16 cellular contexts compared by ENCODE assay signal in the genomic region with DNA sequence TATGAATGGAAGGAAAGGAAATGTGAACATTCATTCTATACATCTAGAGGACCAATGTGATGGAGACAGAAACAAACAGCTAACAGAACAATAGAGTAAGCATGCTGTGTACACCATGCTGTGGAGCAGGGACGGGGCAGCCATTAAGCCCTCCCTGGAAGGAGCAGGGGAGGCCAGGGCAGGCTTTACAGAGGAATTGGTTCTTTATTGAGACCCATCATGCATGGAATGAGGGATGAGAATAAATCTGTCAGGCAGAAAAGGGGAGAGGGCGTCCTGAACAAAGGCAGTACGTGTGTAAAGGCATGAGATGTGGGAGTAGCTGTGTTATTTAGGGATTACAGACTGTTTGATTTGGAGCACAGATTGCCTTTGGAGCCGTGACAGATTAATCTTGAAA. TPM values are rescaled to one million over a fixed set of nuclear protein-coding genes. Genes with fewer than 3 reads are reported as not detected.
A peak's percentile ranks its signal among the peaks of the same experiment; 100 is the strongest.
DNase-seq lines count a peak whose midpoint lies in the region; ATAC-seq and TF ChIP-seq lines count a peak whose summit lies in the region.
"Had no signal": no experiment of that assay in that cellular context is flagged by ENCODE, and none has a peak within 500 bp of the region (broad histone marks: within the 10 kb centered on the region; RNA-seq: fewer than 3 reads in every experiment).

No MANE protein-coding gene starts in this region.

- no peak overlapping the region for H3K4me3 ChIP-seq in neutrophil (ENCODE audit: low read depth in 1 of 2, low read length in 1 of 2)
- no peak overlapping the region for H3K4me3 ChIP-seq in mesendoderm (ENCODE audit: low read length)

- ATAC-seq in CD4-positive, alpha-beta T cell (ENCODE audit: poor library complexity): no peak
- ATAC-seq in WTC11 (peak; percentile 18; the same call in 1 of the 2 replicates), GM21825 (IDR thresholded peaks at IDR 0.05; ENCODE audit: unreplicated experiment) (no peak), left cardiac atrium (no peak), left ventricle myocardium superior (no peak)
- ATAC-seq: CD8-positive, alpha-beta T cell had no signal

- peaks cover 74% of the 10 kb centered on the region for H3K36me3 ChIP-seq in neutrophil
- no peaks in the 10 kb centered on the region for H3K36me3 ChIP-seq in mesendoderm (ENCODE audit: control insufficient read depth, insufficient read depth, low read length)
- H3K36me3 ChIP-seq: BE2C had no signal

- H3K4me1 ChIP-seq in H9 (ENCODE audit: insufficient read depth, low read length) (no peaks in the 10 kb centered on the region; the same call in 1 of the 2 replicates), neutrophil (ENCODE audit: control insufficient read depth in 1 of 2, insufficient read depth in 1 of 2, low read depth in 1 of 2, low read length in 1 of 2) (no peaks in the 10 kb centered on the region), mesendoderm (ENCODE audit: control insufficient read depth, low read depth, low read length) (peaks cover 1% of the 10 kb centered on the region)
- H3K4me1 ChIP-seq: BE2C had no signal

- no peaks in the 10 kb centered on the region for H4K20me1 ChIP-seq in H9 (ENCODE audit: control insufficient read depth, insufficient read depth, insufficient read length)

- H3K4ac ChIP-seq in H9 (ENCODE audit: low read depth, low read length) (no peak overlapping the region), mesendoderm (ENCODE audit: low read depth, low read length) (no peak overlapping the region)

- no peak overlapping the region for H2AFZ ChIP-seq in H9 (ENCODE audit: low read length)

- CTCF ChIA-PET in CD4-positive, alpha-beta T cell (lab: Charles Lee): interaction anchor here (1.4 to 7.8 kb wide), 2 partner anchors 36 to 82 kb away, joined by 4 to 56 read pairs; a partner anchor contains a TSS
- CTCF ChIA-PET in WTC11 (lab: Charles Lee): interaction anchor here (4.0 kb wide), 1 partner anchor 35 kb away, joined by 18 read pairs; a partner anchor contains a TSS

- H3K14ac ChIP-seq in H9 (ENCODE audit: insufficient read depth, low read length): no peak overlapping the region; the same call in 1 of the 2 replicates

- POLR2A ChIA-PET in CD4-positive, alpha-beta T cell (lab: Charles Lee): interaction anchor here (1.1 to 5.3 kb wide), 8 partner anchors 12 to 82 kb away, joined by 3 to 32 read pairs (median 4); no protein-coding TSS in a partner anchor
- POLR2A ChIA-PET in WTC11 (lab: Charles Lee): no interaction called here

- no peak for TF ChIP-seq CTCF in CD4-positive, alpha-beta T cell (IDR thresholded peaks at IDR 0.05)
- no peak for TF ChIP-seq CTCF in H9 (conservative IDR thresholded peaks at IDR 0.05)
- no peak for TF ChIP-seq CTCF in WTC11 (IDR thresholded peaks at IDR 0.05)
- TF ChIP-seq CTCF in neutrophil (IDR thresholded peaks at IDR 0.05): no peak

- H2BK15ac ChIP-seq in H9 (ENCODE audit: low read depth, low read length): no peak overlapping the region
- no peak overlapping the region for H2BK15ac ChIP-seq in mesendoderm (replicated peaks; ENCODE audit: low read depth)

- H3K4me2 ChIP-seq in H9 (ENCODE audit: insufficient read depth, insufficient read length, low read length): no peak overlapping the region
- H3K4me2 ChIP-seq in mesendoderm (ENCODE audit: low read length): no peak overlapping the region

- no peak overlapping the region for H3K4me3 Mint-ChIP-seq in CD4-positive, alpha-beta T cell
- H3K4me3 Mint-ChIP-seq in H9: no peak overlapping the region
- H3K4me3 Mint-ChIP-seq in WTC11: no peak overlapping the region
- H3K4me3 Mint-ChIP-seq: CD8-positive, alpha-beta T cell had no signal

- H2BK5ac ChIP-seq in H9 (ENCODE audit: insufficient read length, low read length) (no peak overlapping the region), mesendoderm (ENCODE audit: low read length) (no peak overlapping the region)

- peaks cover 2% of the 10 kb centered on the region for H3K23me2 ChIP-seq in H9 (ENCODE audit: insufficient read length, low read depth, low read length, poor library complexity, severe bottlenecking)

- H4K8ac ChIP-seq in H9 (replicated peaks; ENCODE audit: insufficient read length, low read depth, low read length): no peak overlapping the region
- H4K8ac ChIP-seq in mesendoderm (ENCODE audit: low read depth, low read length): no peak overlapping the region

- H2AK5ac ChIP-seq in H9 (ENCODE audit: insufficient read length, low read length) (no peak overlapping the region), mesendoderm (ENCODE audit: low read length) (no peak overlapping the region)

- H3K79me2 ChIP-seq in H9 (ENCODE audit: insufficient read depth, low read length) (no peaks in the 10 kb centered on the region), mesendoderm (ENCODE audit: control insufficient read depth, insufficient read depth, low read length) (no peaks in the 10 kb centered on the region)

- no peaks in the 10 kb centered on the region for H3K9me3 ChIP-seq in CD4-positive, alpha-beta T cell (ENCODE audit: control insufficient read depth, low read length)
- H3K9me3 ChIP-seq in H9 (ENCODE audit: control insufficient read depth, low read depth, low read length) (no peaks in the 10 kb centered on the region), neutrophil (no peaks in the 10 kb centered on the region)
- H3K9me3 ChIP-seq: BE2C had no signal

- peaks cover 45% of the 10 kb centered on the region for H3K4me1 Mint-ChIP-seq in CD4-positive, alpha-beta T cell (ENCODE audit: low read depth)
- peaks cover 0 to 2% of the 10 kb centered on the region in 2 experiments; a peak in 2 of 4 replicates for H3K4me1 Mint-ChIP-seq in H9
- peaks cover 12% of the 10 kb centered on the region for H3K4me1 Mint-ChIP-seq in WTC11

- H3K27ac ChIP-seq in CD4-positive, alpha-beta T cell (ENCODE audit: low read depth, low read length): peak overlapping the region; percentile 43
- no peak overlapping the region for H3K27ac ChIP-seq in H9 (ENCODE audit: insufficient read length, low read depth, low read length)
- H3K27ac ChIP-seq in neutrophil: peak overlapping the region; percentile 22
- no peak overlapping the region for H3K27ac ChIP-seq in mesendoderm (ENCODE audit: low read depth, low read length)

- H4K91ac ChIP-seq in H9 (ENCODE audit: insufficient read length, low read depth, low read length): no peak overlapping the region

- H3K9me3 Mint-ChIP-seq in CD4-positive, alpha-beta T cell: no peaks in the 10 kb centered on the region
- H3K9me3 Mint-ChIP-seq in H9: no peaks in the 10 kb centered on the region
- no peaks in the 10 kb centered on the region for H3K9me3 Mint-ChIP-seq in WTC11
- H3K9me3 Mint-ChIP-seq: CD8-positive, alpha-beta T cell had no signal

- no peak overlapping the region for H2BK120ac ChIP-seq in H9 (ENCODE audit: low read depth, low read length, poor library complexity, severe bottlenecking)
- no peak overlapping the region for H2BK120ac ChIP-seq in mesendoderm (ENCODE audit: low read depth, low read length)

- no peaks in the 10 kb centered on the region for H3K79me1 ChIP-seq in H9 (ENCODE audit: insufficient read depth, low read depth, low read length, poor library complexity, severe bottlenecking)
- peaks cover 2% of the 10 kb centered on the region for H3K79me1 ChIP-seq in mesendoderm (ENCODE audit: low read length)

- no peaks in the 10 kb centered on the region for H3K27me3 ChIP-seq in CD4-positive, alpha-beta T cell (ENCODE audit: control insufficient read depth, insufficient read depth, low read length)
- H3K27me3 ChIP-seq in H9 (ENCODE audit: insufficient read depth, low read length): no peaks in the 10 kb centered on the region
- no peaks in the 10 kb centered on the region for H3K27me3 ChIP-seq in neutrophil
- no peaks in the 10 kb centered on the region for H3K27me3 ChIP-seq in mesendoderm (ENCODE audit: insufficient read depth, low read length, poor library complexity)
- H3K27me3 ChIP-seq: BE2C had no signal

- no peak overlapping the region for H2BK12ac ChIP-seq in H9 (ENCODE audit: insufficient read length, low read depth, low read length)

- peak overlapping the region; percentile 88 for H4K5ac ChIP-seq in H9 (ENCODE audit: insufficient read length, low read depth, low read length)
- no peak overlapping the region for H4K5ac ChIP-seq in mesendoderm (ENCODE audit: low read length)

- H3K36me3 Mint-ChIP-seq in CD4-positive, alpha-beta T cell (ENCODE audit: low read depth): peaks cover 51% of the 10 kb centered on the region
- H3K36me3 Mint-ChIP-seq in H9 (ENCODE audit: insufficient read depth in 1 of 3, low read depth in 3 of 3): peaks cover 0 to 10% (median 4%) of the 10 kb centered on the region in 3 experiments; a peak in 4 of 7 replicates
- peaks cover 7% of the 10 kb centered on the region; the same call in 1 of the 2 replicates for H3K36me3 Mint-ChIP-seq in WTC11

- H3K9ac ChIP-seq in H9 (ENCODE audit: extremely low read depth, insufficient read length, low read length): no peak overlapping the region
- no peak overlapping the region for H3K9ac ChIP-seq in mesendoderm (ENCODE audit: low read length)

- no peak overlapping the region for H3T11ph ChIP-seq in H9 (ENCODE audit: low read length)

- intact Hi-C loops in CD4-positive, alpha-beta T cell (cut with DNase I, micrococcal nuclease): no loop called here
- intact Hi-C loops in left cardiac atrium (cut with DNase I) (no loop called here), left ventricle myocardium superior (cut with micrococcal nuclease) (no loop called here)

- no peaks in the 10 kb centered on the region for H3K27me3 Mint-ChIP-seq in CD4-positive, alpha-beta T cell
- no peaks in the 10 kb centered on the region for H3K27me3 Mint-ChIP-seq in H9 (ENCODE audit: low read depth)
- no peaks in the 10 kb centered on the region for H3K27me3 Mint-ChIP-seq in WTC11 (ENCODE audit: low read depth)

- H3K18ac ChIP-seq in H9 (ENCODE audit: insufficient read length, low read depth, low read length) (no peak overlapping the region), mesendoderm (ENCODE audit: low read length) (no peak overlapping the region)

- WGBS in H9 (ENCODE audit: extremely low coverage, insufficient read length, low lambda C conversion rate): no CpG with 5 or more reads among the region's 4 CpGs
- no CpG with 5 or more reads among the region's 4 CpGs for WGBS in mesendoderm (ENCODE audit: extremely low coverage, insufficient coverage, low lambda C conversion rate)

- DNase-seq in CD4-positive, alpha-beta T cell: no peak
- DNase-seq in H9 (no peak), WTC11 (ENCODE audit: low spot score) (no peak), mesendoderm (no peak), left cardiac atrium (no peak), left ventricle myocardium superior (no peak)
- DNase-seq: BE2C; CD8-positive, alpha-beta T cell; DND-41; GDM1; KG1; NCI-H1105; NCI-H1694 treated with DMSO at 0.1 percent for 48 hours; NCI-H446 treated with DMSO at 0.1 percent for 48 hours had no signal

- no peak overlapping the region for H3K27ac Mint-ChIP-seq in CD4-positive, alpha-beta T cell
- no peak overlapping the region for H3K27ac Mint-ChIP-seq in H9
- H3K27ac Mint-ChIP-seq in WTC11: no peak overlapping the region
- H3K27ac Mint-ChIP-seq: CD8-positive, alpha-beta T cell had no signal

- H3K56ac ChIP-seq in H9 (ENCODE audit: insufficient read length, low read depth, low read length): no peak overlapping the region
- H3K56ac ChIP-seq in mesendoderm (ENCODE audit: low read length): no peak overlapping the region

- no peak overlapping the region for H2BK20ac ChIP-seq in H9 (ENCODE audit: low read depth, low read length, poor library complexity, severe bottlenecking)

- H3K23ac ChIP-seq in H9 (ENCODE audit: insufficient read length, low read depth, low read length) (no peak overlapping the region), mesendoderm (ENCODE audit: low read length) (no peak overlapping the region)

RNA-seq across cellular contexts. Expression of a gene that starts 35.2 kb away (rescaled TPM):
- total RNA-seq in CD4-positive, alpha-beta T cell: 100 to 1,000 TPM; 213 to 218 TPM
- total RNA-seq in H9 (2021) (9.3 and 9.8 TPM in 2 replicates), WTC11 (2021) (12.2 to 17.6 TPM (median 15.1 TPM) in 3 replicates), left cardiac atrium (10 to 100 TPM; 12.2 to 18.0 TPM), left ventricle myocardium superior (26.5 TPM)
- 10.7 TPM for polyA plus RNA-seq in mesendoderm (2013, experiment 1 of 2)
- polyA plus RNA-seq in mesendoderm (2013, experiment 2 of 2): 10.8 TPM

Comparison
In these comparisons a context has a peak if more than half of its experiments do, and no peak if none do; other contexts are left out.
1. H3K27ac ChIP-seq: peak in CD4-positive, alpha-beta T cell (single experiment) and neutrophil (single experiment); none in H9 (single experiment) and mesendoderm (single experiment).